Comparison of ENCODE assay signal across 9 cellular contexts in the genomic region with DNA sequence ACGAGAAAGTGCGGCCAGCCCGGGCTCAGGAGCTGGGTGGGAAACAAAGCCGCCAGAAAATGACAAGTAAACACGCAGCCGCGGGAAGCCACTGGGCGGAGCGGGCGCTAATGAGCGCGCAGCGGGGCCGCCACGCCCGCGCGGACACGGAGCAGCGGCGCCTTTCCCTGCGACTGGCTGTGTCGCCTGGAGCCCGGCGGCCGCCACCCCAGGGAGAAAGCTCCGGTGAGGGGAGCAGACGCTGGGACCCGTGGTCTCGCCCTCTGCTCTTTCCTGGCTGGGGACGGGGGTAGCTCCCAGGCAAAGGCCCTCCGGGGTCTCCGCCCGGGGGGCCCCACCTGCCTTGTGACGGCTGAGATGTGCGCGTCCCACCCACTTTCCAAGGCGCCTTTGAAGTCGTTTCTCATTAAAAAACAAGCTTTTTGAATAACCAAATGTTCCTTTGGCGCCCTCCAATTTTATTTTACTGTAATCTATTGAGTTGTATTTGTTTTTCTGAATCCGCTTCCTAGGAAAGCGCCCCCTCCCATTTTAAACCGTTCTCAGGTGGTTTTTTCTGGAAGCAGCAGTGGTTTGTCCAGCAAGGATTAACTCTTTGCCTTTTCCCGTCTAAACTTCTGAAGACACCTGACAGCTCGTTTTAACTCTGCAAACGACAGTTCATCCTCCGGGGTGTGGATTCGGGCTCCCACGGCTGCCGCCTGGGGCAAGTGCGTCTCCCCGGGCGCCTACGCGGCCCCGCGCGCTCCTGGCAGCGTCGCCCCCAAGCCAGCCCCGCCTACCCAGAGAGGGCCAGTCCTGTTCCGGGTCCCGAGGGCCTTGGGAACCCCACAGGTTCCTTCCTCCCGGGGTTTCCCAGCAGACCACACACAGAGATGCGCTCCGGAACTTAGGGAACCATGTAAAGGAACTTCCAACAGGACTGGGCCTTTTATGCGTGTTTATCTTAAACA. TPM values are rescaled to one million over a fixed set of nuclear protein-coding genes. Genes with fewer than 3 reads are reported as not detected.
A peak's percentile ranks its signal among the peaks of the same experiment; 100 is the strongest.
DNase-seq lines count a peak whose midpoint lies in the region; ATAC-seq and TF ChIP-seq lines count a peak whose summit lies in the region.
"Had no signal": no experiment of that assay in that cellular context is flagged by ENCODE, and none has a peak within 500 bp of the region (broad histone marks: within the 10 kb centered on the region; RNA-seq: fewer than 3 reads in every experiment).

No MANE protein-coding gene starts in this region.

- no peaks in the 10 kb centered on the region for H3K9me3 Mint-ChIP-seq in mesothelial cell of epicardium

- intact Hi-C loops in thyroid gland (cut with DNase I) = no loop called here

- TF ChIP-seq POLR2A in thyroid gland (IDR thresholded peaks at IDR 0.05) = no peak

- H3K4me1 ChIP-seq in thyroid gland = peaks cover 0 to 8% of the 10 kb centered on the region in 2 donors

- DNase-seq in GM13977 (ENCODE audit: low spot score) (peak; percentile 50), NCI-H1092 treated with DMSO at 0.1 percent for 48 hours (lab: John Stamatoyannopoulos, UW) (peak; percentile 34), brain microvascular endothelial cell (no peak), mesothelial cell of epicardium (ENCODE audit: low spot score in 2 of 2, unreplicated experiment in 2 of 2) (no peak), thyroid gland (peak; percentile 34 to 45)

- H3K4me3 Mint-ChIP-seq in mesothelial cell of epicardium = peak overlapping the region; percentile 59

- ATAC-seq in GM21367 (IDR thresholded peaks at IDR 0.05; ENCODE audit: unreplicated experiment) (no peak), HG03039 (IDR thresholded peaks at IDR 0.05; ENCODE audit: unreplicated experiment) (no peak), HG03139 (IDR thresholded peaks at IDR 0.05; ENCODE audit: unreplicated experiment) (no peak)

- peaks cover 73% of the 10 kb centered on the region for H3K27me3 Mint-ChIP-seq in mesothelial cell of epicardium (ENCODE audit: low read depth)

- no peaks in the 10 kb centered on the region for H3K36me3 ChIP-seq in brain microvascular endothelial cell (replicated peaks)
- H3K36me3 ChIP-seq in thyroid gland = no peaks in the 10 kb centered on the region

- TF ChIP-seq CTCF in GM13977 (IDR thresholded peaks at IDR 0.05; ENCODE audit: extremely low read depth, insufficient read depth, missing control alignments) (no peak), brain microvascular endothelial cell (IDR thresholded peaks at IDR 0.05; ENCODE audit: low read depth, low read length, missing control alignments) (no peak), mesothelial cell of epicardium (IDR thresholded peaks at IDR 0.05; ENCODE audit: unreplicated experiment) (no peak), thyroid gland (IDR thresholded peaks at IDR 0.05) (no peak)

- peaks cover 1% of the 10 kb centered on the region for H3K4me1 Mint-ChIP-seq in mesothelial cell of epicardium

- peak overlapping the region; percentile 20 for H3K4me3 ChIP-seq in brain microvascular endothelial cell (ENCODE audit: low read depth, low read length)
- peak overlapping the region in 1 of 3 donors; percentile 31 for H3K4me3 ChIP-seq in thyroid gland (replicated peaks in 1 of 3)

- WGBS in thyroid gland, 2 donors = 3 to 4% methylated on average over 62 to 63 of the region's 67 CpGs

- H3K27me3 ChIP-seq in brain microvascular endothelial cell (replicated peaks) (peaks cover 15% of the 10 kb centered on the region), thyroid gland (no peaks in the 10 kb centered on the region)

- H3K27ac Mint-ChIP-seq in mesothelial cell of epicardium = no peak overlapping the region

- in situ Hi-C loops in GM13977 (cut with MboI; ENCODE audit: low pct_unique_long_range_greater_than_20kb, low sequenced_read_pairs, unreplicated experiment) (no loop called here), brain microvascular endothelial cell (cut with HindIII; ENCODE audit: low pct_ligation_motif_present, low sequenced_read_pairs) (no loop called here)

- H3K9me3 ChIP-seq in thyroid gland = no peaks in the 10 kb centered on the region

- no peak overlapping the region for H3K27ac ChIP-seq in brain microvascular endothelial cell
- no peak overlapping the region for H3K27ac ChIP-seq in thyroid gland

- H3K36me3 Mint-ChIP-seq in mesothelial cell of epicardium = no peaks in the 10 kb centered on the region

RNA-seq across cellular contexts. Expression of a gene that starts 54.6 kb away (rescaled TPM):
- total RNA-seq in mesothelial cell of epicardium = 0.20 to 0.38 TPM (median 0.31 TPM) in 3 replicates
- under 1 TPM in 3 of 4 donors, not detected in 1; 0.21 to 0.67 (median 0.59) TPM for total RNA-seq in thyroid gland
- total RNA-seq: dermis microvascular lymphatic vessel endothelial cell had no signal

Comparison
In these comparisons a context has a peak if more than half of its experiments do, and no peak if none do; other contexts are left out.
1. DNase-seq: peak in GM13977 (single experiment), NCI-H1092 treated with DMSO at 0.1 percent for 48 hours (single experiment) and thyroid gland (2 of 2); none in brain microvascular endothelial cell (single experiment) and mesothelial cell of epicardium (0 of 2).